In genomic region chr12:50057896-50058670, GRCh38 we compare ENCODE assay signal across 8 cellular contexts. TPM values are rescaled to one million over a fixed set of nuclear protein-coding genes. Genes with fewer than 3 reads are reported as not detected.
DNase-seq lines count a peak whose midpoint lies in the region; ATAC-seq, FAIRE-seq and TF ChIP-seq lines count a peak whose summit lies in the region.

No MANE protein-coding gene starts in this region.

- TF ChIP-seq CTCF in BE2C (IDR thresholded peaks at IDR 0.05; ENCODE audit: low read depth, low read length) (no peak), cardiac fibroblast (IDR thresholded peaks at IDR 0.05; ENCODE audit: low read depth, low read length) (no peak), neural crest cell (conservative IDR thresholded peaks at IDR 0.05) (no peak)

- peaks cover 10% of the 10 kb centered on the region for H3K4me1 ChIP-seq in BE2C
- H3K4me1 ChIP-seq in Karpas-422 (ENCODE audit: low read length) = peaks cover 40% of the 10 kb centered on the region

- H4K20me1 ChIP-seq in Karpas-422 (ENCODE audit: insufficient read depth, low read depth, low read length) = no peaks in the 10 kb centered on the region

- peak overlapping the region; percentile 96 for H3K4me2 ChIP-seq in Karpas-422 (ENCODE audit: low read depth, low read length, poor library complexity, severe bottlenecking)

- no peaks in the 10 kb centered on the region for H3K36me3 Mint-ChIP-seq in neural crest cell (ENCODE audit: low read depth)

- peaks cover 36% of the 10 kb centered on the region for H3K36me3 ChIP-seq in BE2C
- H3K36me3 ChIP-seq in Karpas-422 (ENCODE audit: insufficient read depth, low read length) = no peaks in the 10 kb centered on the region

- DNase-seq in BE2C (no peak), Karpas-422 (peak; percentile 65), cardiac fibroblast (ENCODE audit: low read depth in 2 of 2) (no peak), neural crest cell (ENCODE audit: low read depth, low spot score) (no peak), SKM-1 treated with dmso at 0.1 percent for 144 hours (lab: John Stamatoyannopoulos, UW; ENCODE audit: unreplicated experiment) (no peak), urothelium cell line (ENCODE audit: low spot score) (no peak), occipital lobe (lab: John Stamatoyannopoulos, UW) (no peak)

- H3K9me3 Mint-ChIP-seq in neural crest cell = no peaks in the 10 kb centered on the region

- H2AFZ ChIP-seq in Karpas-422 (ENCODE audit: low read length) = peak overlapping the region; percentile 49; the same call in 1 of the 2 replicates

- no peak for ATAC-seq in HG03139 (IDR thresholded peaks at IDR 0.05; ENCODE audit: unreplicated experiment)

- no peaks in the 10 kb centered on the region for H3K27me3 ChIP-seq in BE2C
- no peaks in the 10 kb centered on the region for H3K27me3 ChIP-seq in Karpas-422 (ENCODE audit: low read length)

- H3K27me3 Mint-ChIP-seq in neural crest cell (ENCODE audit: low read depth) = peaks cover 26% of the 10 kb centered on the region

- H3K27ac Mint-ChIP-seq in neural crest cell (ENCODE audit: unreplicated experiment) = no peak overlapping the region

- H3K27ac ChIP-seq in Karpas-422 (ENCODE audit: low read length) = peak overlapping the region; percentile 16; the same call in 1 of the 2 replicates

- H3K9ac ChIP-seq in Karpas-422 (ENCODE audit: low read length) = peak overlapping the region; percentile 79

- peaks cover 16% of the 10 kb centered on the region for H3K4me1 Mint-ChIP-seq in neural crest cell

- FAIRE-seq in urothelium cell line (lab: Jason Lieb, UNC) = no peak

- no peaks in the 10 kb centered on the region for H3K79me2 ChIP-seq in Karpas-422 (ENCODE audit: low read length)

- no peaks in the 10 kb centered on the region for H3K9me3 ChIP-seq in BE2C
- H3K9me3 ChIP-seq in Karpas-422 (ENCODE audit: low read length) = no peaks in the 10 kb centered on the region

- H3K9me2 ChIP-seq in Karpas-422 (replicated peaks; ENCODE audit: insufficient read depth, low read length) = no peaks in the 10 kb centered on the region

- H3K4me3 ChIP-seq in BE2C (ENCODE audit: low read depth, low read length) = peak overlapping the region; percentile 77
- H3K4me3 ChIP-seq in Karpas-422 (ENCODE audit: low read length) = peak overlapping the region; percentile 81
- peak overlapping the region; percentile 55 to 63 for H3K4me3 ChIP-seq in cardiac fibroblast (replicated peaks in 1 of 2; ENCODE audit: low read depth in 2 of 2, low read length in 2 of 2)

- H3K4me3 Mint-ChIP-seq in neural crest cell = peak overlapping the region; percentile 82

RNA-seq across cellular contexts. Expression of gene ASIC1, which starts 0.7 kb away (rescaled TPM):
- 60.5 TPM for polyA plus RNA-seq in BE2C (2012; ENCODE audit: insufficient read depth, insufficient read length, low read depth)
- total RNA-seq in Karpas-422 (2014; rRNA removed; shearing (Covaris generic); ENCODE audit: low replicate concordance) = 17.9 and 26.7 TPM in 2 replicates
- total RNA-seq in neural crest cell (22.7 and 25.0 TPM in 2 replicates), occipital lobe (16.2 TPM)

RNA-seq across cellular contexts. Expression of gene SMARCD1, which starts 27.1 kb away (rescaled TPM):
- polyA plus RNA-seq in BE2C (2012; ENCODE audit: insufficient read depth, insufficient read length, low read depth) = 215 TPM
- 124 and 168 TPM in 2 replicates for total RNA-seq in Karpas-422 (2014; rRNA removed; shearing (Covaris generic); ENCODE audit: low replicate concordance)
- total RNA-seq in neural crest cell (187 TPM in 2 replicates), occipital lobe (49.3 TPM)

RNA-seq across cellular contexts. Expression of gene RACGAP1, which starts 32.8 kb away (rescaled TPM):
- polyA plus RNA-seq in BE2C (2012; ENCODE audit: insufficient read depth, insufficient read length, low read depth) = 55.2 TPM
- total RNA-seq in Karpas-422 (2014; rRNA removed; shearing (Covaris generic); ENCODE audit: low replicate concordance) = 44.0 and 78.6 TPM in 2 replicates
- total RNA-seq in neural crest cell (91.7 and 104 TPM in 2 replicates), occipital lobe (22.0 TPM)

RNA-seq across cellular contexts. Expression of gene GPD1, which starts 45.7 kb away (rescaled TPM):
- polyA plus RNA-seq in BE2C (2012; ENCODE audit: insufficient read depth, insufficient read length, low read depth) = 1.6 TPM
- total RNA-seq in Karpas-422 (2014; rRNA removed; shearing (Covaris generic); ENCODE audit: low replicate concordance) = 1.0 and 1.1 TPM in 2 replicates
- total RNA-seq in neural crest cell = 0.16 and 0.49 TPM in 2 replicates
- 14.2 TPM for total RNA-seq in occipital lobe

RNA-seq across cellular contexts. Expression of gene COX14, which starts 54.0 kb away (rescaled TPM):
- polyA plus RNA-seq in BE2C (2012; ENCODE audit: insufficient read depth, insufficient read length, low read depth) = 204 TPM
- 59.9 and 99.8 TPM in 2 replicates for total RNA-seq in Karpas-422 (2014; rRNA removed; shearing (Covaris generic); ENCODE audit: low replicate concordance)
- total RNA-seq in neural crest cell (22.4 and 23.3 TPM in 2 replicates), occipital lobe (11.1 TPM)
